1 cellular context compared by ENCODE assay signal in genomic region chr10:93820434-93820833, GRCh38.
TF ChIP-seq lines count a peak whose summit lies in the region.

No MANE protein-coding gene starts in this region.

TF ChIP-seq in HEK293, 187 proteins besides CTCF, POLR2A, EP300 and RAD21 (continued from another document):
- TF ChIP-seq ZBTB49 (tag by site-specific recombination; IDR thresholded peaks at IDR 0.05; ENCODE audit: low read depth) (no peak), ZNF777 (tag by site-specific recombination; IDR thresholded peaks at IDR 0.05; ENCODE audit: borderline replicate concordance) (no peak)
